In genomic region chr4:169080970-169081369, GRCh38 we compare ENCODE assay signal across 11 cellular contexts.
DNase-seq lines count a peak whose midpoint lies in the region; ATAC-seq and TF ChIP-seq lines count a peak whose summit lies in the region.
"Had no signal": no experiment of that assay in that cellular context is flagged by ENCODE, and none has a peak within 500 bp of the region (broad histone marks: within the 10 kb centered on the region; RNA-seq: fewer than 3 reads in every experiment).

No MANE protein-coding gene starts in this region.

- H3K4me3 ChIP-seq in brain microvascular endothelial cell (ENCODE audit: low read depth, low read length) = no peak overlapping the region

- no peaks in the 10 kb centered on the region for H3K27me3 ChIP-seq in brain microvascular endothelial cell (replicated peaks)

- H3K36me3 ChIP-seq in brain microvascular endothelial cell (replicated peaks) = peaks cover 4% of the 10 kb centered on the region

- no peak for TF ChIP-seq CTCF in brain microvascular endothelial cell (IDR thresholded peaks at IDR 0.05; ENCODE audit: low read depth, low read length, missing control alignments)
- TF ChIP-seq CTCF in GM13976 (IDR thresholded peaks at IDR 0.05; ENCODE audit: borderline replicate concordance, control extremely low read depth, extremely low read depth, insufficient read depth, missing control alignments) = no peak

- in situ Hi-C loops in brain microvascular endothelial cell (cut with HindIII; ENCODE audit: low pct_ligation_motif_present, low sequenced_read_pairs) (no loop called here), GM13976 (cut with MboI; ENCODE audit: low sequenced_read_pairs, unreplicated experiment) (no loop called here)

- peak; percentile 6 for ATAC-seq in HG02973 (IDR thresholded peaks at IDR 0.05; ENCODE audit: unreplicated experiment)
- ATAC-seq in GM18867 (IDR thresholded peaks at IDR 0.05; ENCODE audit: unreplicated experiment) = no peak
- ATAC-seq: activated T-cell treated with anti-CD3 and anti-CD28 coated beads, Interleukin-2, amount 50 U/mL, for 4 hours; HCT116 had no signal

- H3K27ac ChIP-seq in brain microvascular endothelial cell = no peak overlapping the region

- DNase-seq in AG08395 (ENCODE audit: low spot score) (peak; percentile 12), brain microvascular endothelial cell (peak; percentile 30), midbrain (lab: John Stamatoyannopoulos, UW) (peak; percentile 52), GM13976 (ENCODE audit: low spot score) (no peak), NCI-H510A (lab: John Stamatoyannopoulos, UW) (no peak)
- DNase-seq in activated CD4-positive, alpha-beta T cell treated with anti-CD3 and anti-CD28 coated beads, Interleukin-2, amount 50 U/mL, for 4 hours = no peak
- DNase-seq: activated T-cell treated with anti-CD3 and anti-CD28 coated beads, Interleukin-2, amount 50 U/mL, for 4 hours; NCI-H82 had no signal

Comparison
In these comparisons a context has a peak if more than half of its experiments do, and no peak if none do; other contexts are left out.
1. DNase-seq: peak in AG08395 (single experiment), brain microvascular endothelial cell (single experiment) and midbrain (single experiment); none in activated CD4-positive, alpha-beta T cell treated with anti-CD3 and anti-CD28 coated beads, Interleukin-2, amount 50 U/mL, for 4 hours (0 of 2), GM13976 (single experiment) and NCI-H510A (single experiment).